ENCODE assay signal across 8 cellular contexts in the genomic region with DNA sequence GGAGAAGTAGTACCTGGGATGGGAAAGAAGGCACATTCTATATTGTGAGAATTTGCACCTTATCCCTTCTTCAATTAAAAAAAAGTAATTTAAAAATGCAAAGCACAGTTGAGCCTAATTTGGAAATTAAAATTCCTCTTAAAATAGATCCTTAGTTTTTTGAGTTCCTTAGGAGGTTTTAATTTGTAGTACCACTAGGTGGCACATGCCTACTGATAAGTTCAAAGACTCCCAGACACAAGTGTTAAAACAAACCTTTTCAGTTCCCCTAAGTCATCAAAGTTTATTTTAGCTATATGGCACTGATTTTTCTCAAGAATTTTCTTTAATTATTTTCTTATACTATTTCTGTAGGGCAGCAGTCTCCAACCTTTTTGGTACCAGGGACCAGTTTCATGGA.
DNase-seq lines count a peak whose midpoint lies in the region; ATAC-seq, FAIRE-seq and TF ChIP-seq lines count a peak whose summit lies in the region.

No MANE protein-coding gene starts in this region.

- no peaks in the 10 kb centered on the region for H3K27me3 Mint-ChIP-seq in GM23338 (ENCODE audit: insufficient read depth, low read depth, poor library complexity)
- H3K27me3 Mint-ChIP-seq in activated naive CD8-positive, alpha-beta T cell treated with anti-CD3 and anti-CD28 coated beads, Interleukin-2, amount 50 U/mL, for 24 hours: no peaks in the 10 kb centered on the region

- no peaks in the 10 kb centered on the region for H3K9me1 ChIP-seq in K562 (ENCODE audit: control insufficient read depth, insufficient read depth, low read length)

- no peak overlapping the region for H3K4me3 Mint-ChIP-seq in GM23338
- no peak overlapping the region for H3K4me3 Mint-ChIP-seq in activated naive CD8-positive, alpha-beta T cell treated with anti-CD3 and anti-CD28 coated beads, Interleukin-2, amount 50 U/mL, for 24 hours

- CTCF ChIA-PET in K562 (lab: Yijun Ruan, JAX; ENCODE audit: low intra/inter-chr PET ratio): interaction anchor here (1.4 kb wide), 1 partner anchor 1723 kb away, joined by 3 read pairs; no protein-coding TSS in a partner anchor

- H3K27ac ChIP-seq in GM23338 (ENCODE audit: low read depth) (no peak overlapping the region), K562 (ENCODE audit: extremely low read depth, low read depth, low read length) (no peak overlapping the region), left lung (no peak overlapping the region)

- H3K27ac Mint-ChIP-seq in GM23338: no peak overlapping the region
- H3K27ac Mint-ChIP-seq in activated naive CD8-positive, alpha-beta T cell treated with anti-CD3 and anti-CD28 coated beads, Interleukin-2, amount 50 U/mL, for 24 hours: no peak overlapping the region

- DNase-seq in GM03348 (ENCODE audit: low spot score) (peak; percentile 67), GM23338 (ENCODE audit: low spot score) (peak; percentile 80), NCI-H1694 (lab: John Stamatoyannopoulos, UW) (peak; percentile 18), K562 (ENCODE audit: extremely low read depth in 1 of 4, low spot score in 3 of 4) (peak; percentile 11 to 22 (median 15)), left lung (no peak)
- no peak for DNase-seq in stimulated activated CD8-positive, alpha-beta memory T cell treated with anti-CD3 and anti-CD28 coated beads, Interleukin-4, amount 100 ng/mL, for 48 hours
- DNase-seq in activated naive CD8-positive, alpha-beta T cell treated with anti-CD3 and anti-CD28 coated beads, Interleukin-2, amount 50 U/mL, for 24 hours: no peak

- ATAC-seq in GM23338: no peak
- ATAC-seq in K562: no peak
- ATAC-seq in left lung: peak; percentile 70
- no peak for ATAC-seq in HG03280 (IDR thresholded peaks at IDR 0.05; ENCODE audit: unreplicated experiment)
- no peak for ATAC-seq in activated naive CD8-positive, alpha-beta T cell treated with anti-CD3 and anti-CD28 coated beads, Interleukin-2, amount 50 U/mL, for 24 hours

- H3K79me2 ChIP-seq in GM23338 (replicated peaks; ENCODE audit: insufficient read depth): no peaks in the 10 kb centered on the region
- H3K79me2 ChIP-seq in K562 (ENCODE audit: control insufficient read depth, insufficient read depth, low read length): no peaks in the 10 kb centered on the region

- H3K4me2 ChIP-seq in GM23338 (no peak overlapping the region), K562 (ENCODE audit: insufficient read depth, low read length) (no peak overlapping the region)

- H3K9me3 Mint-ChIP-seq in GM23338: no peaks in the 10 kb centered on the region
- no peaks in the 10 kb centered on the region for H3K9me3 Mint-ChIP-seq in activated naive CD8-positive, alpha-beta T cell treated with anti-CD3 and anti-CD28 coated beads, Interleukin-2, amount 50 U/mL, for 24 hours

- POLR2A ChIA-PET in K562 (lab: Yijun Ruan, JAX): no interaction called here

- H2AFZ ChIP-seq in GM23338: no peak overlapping the region
- no peak overlapping the region for H2AFZ ChIP-seq in K562 (ENCODE audit: low read depth, low read length)

- in situ Hi-C loops in K562 (cut with MboI): no loop called here

- FAIRE-seq in K562 (lab: Jason Lieb, UNC): no peak

- H3K9ac ChIP-seq in K562 (ENCODE audit: insufficient read depth in 1 of 2, low read depth in 2 of 2, low read length in 2 of 2): no peak overlapping the region

- no peak for TF ChIP-seq POLR2A in K562 (conservative IDR thresholded peaks at IDR 0.05)

- no peaks in the 10 kb centered on the region for H3F3A ChIP-seq in GM23338 (replicated peaks; ENCODE audit: low read depth)

- H3K27me3 ChIP-seq in GM23338 (ENCODE audit: insufficient read depth): no peaks in the 10 kb centered on the region
- no peaks in the 10 kb centered on the region for H3K27me3 ChIP-seq in K562 (ENCODE audit: control insufficient read depth in 2 of 2, insufficient read depth in 2 of 2, low read length in 2 of 2)
- H3K27me3 ChIP-seq in left lung: no peaks in the 10 kb centered on the region

- H3K36me3 Mint-ChIP-seq in GM23338 (ENCODE audit: low read depth): no peaks in the 10 kb centered on the region
- no peaks in the 10 kb centered on the region for H3K36me3 Mint-ChIP-seq in activated naive CD8-positive, alpha-beta T cell treated with anti-CD3 and anti-CD28 coated beads, Interleukin-2, amount 50 U/mL, for 24 hours (ENCODE audit: low read depth)

- no peaks in the 10 kb centered on the region for H3K9me3 ChIP-seq in K562 (replicated peaks; ENCODE audit: control insufficient read depth, insufficient read depth, low read depth, low read length)
- H3K9me3 ChIP-seq in left lung: no peaks in the 10 kb centered on the region

- H3K4me1 Mint-ChIP-seq in GM23338: no peaks in the 10 kb centered on the region
- H3K4me1 Mint-ChIP-seq in activated naive CD8-positive, alpha-beta T cell treated with anti-CD3 and anti-CD28 coated beads, Interleukin-2, amount 50 U/mL, for 24 hours: no peaks in the 10 kb centered on the region

- TF ChIP-seq CTCF in GM23338 (conservative IDR thresholded peaks at IDR 0.05; ENCODE audit: low read depth in 2 of 2) (peak; percentile 63 to 77), K562 (IDR thresholded peaks at IDR 0.05 in 2 of 3, conservative IDR thresholded peaks at IDR 0.05 in 1 of 3; ENCODE audit: insufficient read depth in 2 of 3, low read depth in 1 of 3, low read length in 3 of 3) (peak in 2 of 3 experiments; percentile 1 to 41; a peak in 3 of 6 replicates), left lung (IDR thresholded peaks at IDR 0.05) (peak; percentile 36 to 68)

- no TSS peak for BruUV-seq in K562 (replicated peaks; lab: Mats Ljungman, UMichigan)

- H3K36me3 ChIP-seq in GM23338 (ENCODE audit: insufficient read depth): no peaks in the 10 kb centered on the region
- no peaks in the 10 kb centered on the region for H3K36me3 ChIP-seq in K562 (ENCODE audit: control insufficient read depth, insufficient read depth, low read length)
- no peaks in the 10 kb centered on the region for H3K36me3 ChIP-seq in left lung

- H3K4me3 ChIP-seq in GM23338 (no peak overlapping the region), K562 (no peak overlapping the region), left lung (no peak overlapping the region)

- no peaks in the 10 kb centered on the region for H4K20me1 ChIP-seq in GM23338 (replicated peaks; ENCODE audit: insufficient read depth)
- no peaks in the 10 kb centered on the region for H4K20me1 ChIP-seq in K562 (replicated peaks; ENCODE audit: control insufficient read depth, insufficient read depth, low read length)

- H3K4me1 ChIP-seq in GM23338 (ENCODE audit: insufficient read depth) (no peaks in the 10 kb centered on the region), K562 (replicated peaks in 1 of 2; ENCODE audit: control insufficient read depth in 2 of 2, insufficient read depth in 2 of 2, low read length in 2 of 2) (no peaks in the 10 kb centered on the region), left lung (no peaks in the 10 kb centered on the region)

- no peak for TF ChIP-seq EP300 in K562 (IDR thresholded peaks at IDR 0.05; ENCODE audit: low read length)

- intact Hi-C loops in K562 (cut with micrococcal nuclease): no loop called here
- intact Hi-C loops in left lung (cut with DNase I): no loop called here

- H3K9me2 ChIP-seq in GM23338 (ENCODE audit: insufficient read depth): no peaks in the 10 kb centered on the region; the same call in 1 of the 2 replicates

- peak; percentile 11 to 39; a peak in 2 of 4 replicates for TF ChIP-seq RAD21 in K562 (CRISPR knock-in tag; conservative IDR thresholded peaks at IDR 0.05 in 1 of 2, IDR thresholded peaks at IDR 0.05 in 1 of 2)

TF ChIP-seq in K562, 482 proteins besides CTCF, POLR2A, EP300 and RAD21:
- TF ChIP-seq ZNF408 (CRISPR knock-in tag; IDR thresholded peaks at IDR 0.05; ENCODE audit: low read depth) (no peak), SNIP1 (IDR thresholded peaks at IDR 0.05; ENCODE audit: low read depth) (no peak), ZNF253 (CRISPR knock-in tag; conservative IDR thresholded peaks at IDR 0.05) (no peak), FOXJ2 (tag; IDR thresholded peaks at IDR 0.05) (no peak), ZNF696 (CRISPR knock-in tag; conservative IDR thresholded peaks at IDR 0.05) (no peak), CBX2 (IDR thresholded peaks at IDR 0.05; ENCODE audit: insufficient read depth, low read length, poor library complexity, severe bottlenecking) (no peak), RFX7 (CRISPR knock-in tag; IDR thresholded peaks at IDR 0.05) (no peak), U2AF2 (optimal IDR thresholded peaks at IDR 0.05; ENCODE audit: low read depth, low read length) (no peak), MCM2 (IDR thresholded peaks at IDR 0.05; ENCODE audit: low read depth) (no peak)
- TF ChIP-seq, protein P1, sequence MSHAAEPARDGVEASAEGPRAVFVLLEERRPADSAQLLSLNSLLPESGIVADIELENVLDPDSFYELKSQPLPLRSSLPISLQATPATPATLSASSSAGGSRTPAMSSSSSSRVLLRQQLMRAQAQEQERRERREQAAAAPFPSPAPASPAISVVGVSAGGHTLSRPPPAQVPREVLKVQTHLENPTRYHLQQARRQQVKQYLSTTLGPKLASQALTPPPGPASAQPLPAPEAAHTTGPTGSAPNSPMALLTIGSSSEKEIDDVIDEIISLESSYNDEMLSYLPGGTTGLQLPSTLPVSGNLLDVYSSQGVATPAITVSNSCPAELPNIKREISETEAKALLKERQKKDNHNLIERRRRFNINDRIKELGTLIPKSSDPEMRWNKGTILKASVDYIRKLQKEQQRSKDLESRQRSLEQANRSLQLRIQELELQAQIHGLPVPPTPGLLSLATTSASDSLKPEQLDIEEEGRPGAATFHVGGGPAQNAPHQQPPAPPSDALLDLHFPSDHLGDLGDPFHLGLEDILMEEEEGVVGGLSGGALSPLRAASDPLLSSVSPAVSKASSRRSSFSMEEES (CRISPR knock-in tag; IDR thresholded peaks at IDR 0.05): no peak
- TF ChIP-seq, protein P2, sequence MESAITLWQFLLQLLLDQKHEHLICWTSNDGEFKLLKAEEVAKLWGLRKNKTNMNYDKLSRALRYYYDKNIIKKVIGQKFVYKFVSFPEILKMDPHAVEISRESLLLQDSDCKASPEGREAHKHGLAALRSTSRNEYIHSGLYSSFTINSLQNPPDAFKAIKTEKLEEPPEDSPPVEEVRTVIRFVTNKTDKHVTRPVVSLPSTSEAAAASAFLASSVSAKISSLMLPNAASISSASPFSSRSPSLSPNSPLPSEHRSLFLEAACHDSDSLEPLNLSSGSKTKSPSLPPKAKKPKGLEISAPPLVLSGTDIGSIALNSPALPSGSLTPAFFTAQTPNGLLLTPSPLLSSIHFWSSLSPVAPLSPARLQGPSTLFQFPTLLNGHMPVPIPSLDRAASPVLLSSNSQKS (CRISPR knock-in tag; IDR thresholded peaks at IDR 0.05): no peak
- TF ChIP-seq, protein P3, sequence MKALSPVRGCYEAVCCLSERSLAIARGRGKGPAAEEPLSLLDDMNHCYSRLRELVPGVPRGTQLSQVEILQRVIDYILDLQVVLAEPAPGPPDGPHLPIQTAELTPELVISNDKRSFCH (CRISPR knock-in tag; IDR thresholded peaks at IDR 0.05): no peak
- TF ChIP-seq, protein P3 (tag; IDR thresholded peaks at IDR 0.05): no peak

Comparison
In these comparisons a context has a peak if more than half of its experiments do, and no peak if none do; other contexts are left out.
1. DNase-seq: peak in GM03348 (single experiment), GM23338 (single experiment), NCI-H1694 (single experiment) and K562 (4 of 4); none in left lung (0 of 2), stimulated activated CD8-positive, alpha-beta memory T cell treated with anti-CD3 and anti-CD28 coated beads, Interleukin-4, amount 100 ng/mL, for 48 hours (single experiment) and activated naive CD8-positive, alpha-beta T cell treated with anti-CD3 and anti-CD28 coated beads, Interleukin-2, amount 50 U/mL, for 24 hours (single experiment).
2. Peak in every context shown above with its lines, with median percentiles within 50 percentile points of each other: CTCF ChIP-seq.